Comparison of ENCODE assay signal across 11 cellular contexts in genomic region chr4:52701207-52701606, GRCh38. TPM values are rescaled to one million over a fixed set of nuclear protein-coding genes. Genes with fewer than 3 reads are reported as not detected.
DNase-seq lines count a peak whose midpoint lies in the region; ATAC-seq lines count a peak whose summit lies in the region.
"Had no signal": no experiment of that assay in that cellular context is flagged by ENCODE, and none has a peak within 500 bp of the region (broad histone marks: within the 10 kb centered on the region; RNA-seq: fewer than 3 reads in every experiment).

No MANE protein-coding gene starts in this region.

- no peak overlapping the region for H3K4me3 ChIP-seq in SJCRH30
- H3K4me3 ChIP-seq: K562, uterus had no signal

- no peaks in the 10 kb centered on the region for H3K36me3 ChIP-seq in SJCRH30
- H3K36me3 ChIP-seq: uterus had no signal

- H3K4me1 Mint-ChIP-seq in stimulated activated memory B cell treated with anti-CD40 and anti-IgM and Interleukin-4, amounts not matched to agents 10 μg/mL and 1 μg/mL and 100 μg/mL, for 72 hours, result peaks cover 7% of the 10 kb centered on the region

- H3K36me3 Mint-ChIP-seq in stimulated activated memory B cell treated with anti-CD40 and anti-IgM and Interleukin-4, amounts not matched to agents 10 μg/mL and 1 μg/mL and 100 μg/mL, for 72 hours, result no peaks in the 10 kb centered on the region

- no peaks in the 10 kb centered on the region for H3K4me1 ChIP-seq in SJCRH30
- H3K4me1 ChIP-seq: uterus had no signal

- no peaks in the 10 kb centered on the region for H3K9me3 ChIP-seq in SJCRH30 (replicated peaks)
- H3K9me3 ChIP-seq: uterus had no signal

- no peaks in the 10 kb centered on the region for H3K27me3 ChIP-seq in SJCRH30
- H3K27me3 ChIP-seq: uterus had no signal

- DNase-seq in SIG-M5 (lab: John Stamatoyannopoulos, UW), result no peak
- no peak for DNase-seq in effector CD4-positive, alpha-beta T cell
- no peak for DNase-seq in SJCRH30
- DNase-seq: retina, T-helper 1 cell, uterus had no signal

- peak; percentile 85 for ATAC-seq in GM19035 (IDR thresholded peaks at IDR 0.05; ENCODE audit: unreplicated experiment)
- peak; percentile 94 for ATAC-seq in GM21825 (IDR thresholded peaks at IDR 0.05; ENCODE audit: unreplicated experiment)
- peak; percentile 87 for ATAC-seq in HG03196 (IDR thresholded peaks at IDR 0.05; ENCODE audit: unreplicated experiment)
- ATAC-seq in stimulated activated memory B cell treated with anti-CD40 and anti-IgM and Interleukin-4, amounts not matched to agents 10 μg/mL and 1 μg/mL and 100 μg/mL, for 72 hours, result peak; percentile 83
- ATAC-seq: K562 had no signal

- H3K4me3 Mint-ChIP-seq in stimulated activated memory B cell treated with anti-CD40 and anti-IgM and Interleukin-4, amounts not matched to agents 10 μg/mL and 1 μg/mL and 100 μg/mL, for 72 hours, result no peak overlapping the region

- no peak overlapping the region for H3K27ac Mint-ChIP-seq in stimulated activated memory B cell treated with anti-CD40 and anti-IgM and Interleukin-4, amounts not matched to agents 10 μg/mL and 1 μg/mL and 100 μg/mL, for 72 hours

- H3K27ac ChIP-seq in SJCRH30, result no peak overlapping the region
- H3K27ac ChIP-seq: uterus had no signal

- H3K9me3 Mint-ChIP-seq in stimulated activated memory B cell treated with anti-CD40 and anti-IgM and Interleukin-4, amounts not matched to agents 10 μg/mL and 1 μg/mL and 100 μg/mL, for 72 hours, result no peaks in the 10 kb centered on the region

- H3K27me3 Mint-ChIP-seq in stimulated activated memory B cell treated with anti-CD40 and anti-IgM and Interleukin-4, amounts not matched to agents 10 μg/mL and 1 μg/mL and 100 μg/mL, for 72 hours, result no peaks in the 10 kb centered on the region

RNA-seq across cellular contexts. Expression of gene USP46, which starts 42.1 kb away (rescaled TPM):
- total RNA-seq in SJCRH30 (2014; rRNA removed; shearing (Covaris generic)), result 47.1 and 49.0 TPM in 2 replicates

RNA-seq across cellular contexts. Expression of gene ERVMER34-1, which starts 50.0 kb away (rescaled TPM):
- total RNA-seq in SJCRH30 (2014; rRNA removed; shearing (Covaris generic)), result 0.04 TPM in 1 of 2 replicates, not detected in the other
